In the genomic region with DNA sequence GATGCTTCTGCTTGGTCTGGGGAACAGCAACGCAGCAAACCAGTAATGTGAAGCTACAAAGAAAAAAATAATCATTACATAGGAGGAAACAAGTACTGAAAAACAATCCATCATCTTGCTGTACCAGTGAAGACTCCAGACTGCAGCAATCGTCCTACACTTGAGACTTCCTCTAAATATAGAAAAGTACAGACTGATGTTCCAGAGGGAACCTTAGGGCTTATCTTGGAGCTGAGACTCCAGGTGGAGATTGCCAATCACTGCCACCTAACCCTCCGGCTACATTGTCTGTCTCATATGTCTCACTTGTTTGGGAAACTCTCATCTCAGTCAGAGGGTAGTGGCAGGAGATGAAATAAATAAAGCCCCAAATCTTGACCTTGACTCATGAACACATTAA, we compare ENCODE assay signal across 30 cellular contexts.
"Had no signal": no experiment of that assay in that cellular context is flagged by ENCODE, and none has a peak within 500 bp of the region (broad histone marks: within the 10 kb centered on the region; RNA-seq: fewer than 3 reads in every experiment).

No MANE protein-coding gene starts in this region.

- H3K36me3 Mint-ChIP-seq: activated CD4-positive, alpha-beta memory T cell treated with anti-CD3 and anti-CD28 coated beads for 36 hours; activated CD8-positive, alpha-beta memory T cell treated with anti-CD3 and anti-CD28 coated beads, Interleukin-2, amount 10 ng/mL, durations not matched to agents 7 days and 5 days; activated naive CD4-positive, alpha-beta T cell treated with anti-CD3 and anti-CD28 coated beads, Interleukin-2, amount 50 U/mL, for 72 hours; activated naive CD8-positive, alpha-beta T cell treated with anti-CD3 and anti-CD28 coated beads, Interleukin-2, amount 10 ng/mL, durations not matched to agents 7 days and 5 days; brain had no signal

- H3K9me3 Mint-ChIP-seq: activated CD4-positive, alpha-beta memory T cell treated with anti-CD3 and anti-CD28 coated beads for 36 hours; activated CD4-positive, alpha-beta T cell treated with anti-CD3 and anti-CD28 coated beads, Interleukin-2, amount 10 ng/mL, durations not matched to agents 24 days and 14 days; activated naive CD4-positive, alpha-beta T cell treated with anti-CD3 and anti-CD28 coated beads for 36 hours; activated naive CD4-positive, alpha-beta T cell treated with anti-CD3 and anti-CD28 coated beads, Interleukin-2, amount 50 U/mL, for 72 hours; activated naive CD8-positive, alpha-beta T cell treated with anti-CD3 and anti-CD28 coated beads, Interleukin-2, amount 10 ng/mL, durations not matched to agents 7 days and 5 days; activated T-helper 1 cell treated with anti-CD3 and anti-CD28 coated beads, Interleukin-12 subunit alpha, Interleukin-12 subunit beta, Interleukin-2, Interleukin-4 antibody, amounts not matched to agents 30 ng/mL and 10 ng/mL and 1 ng/mL, durations not matched to agents 14 hours and 24 hours and 36 hours; activated T-helper 2 cell treated with anti-CD3 and anti-CD28 coated beads, Interferon-gamma antibody, Interleukin-2, Interleukin-4, amounts not matched to agents 10 μg/mL and 5 μg/mL and 100 μg/mL, durations not matched to agents 14 hours and 24 hours and 36 hours; central memory CD8-positive, alpha-beta T cell; dendritic cell treated with granulocyte-macrophage colony-stimulating factor and Interleukin-4, amounts not matched to agents 40 ng/mL and 50 ng/mL, for 4 days; endodermal cell had no signal

- H3K9me3 ChIP-seq: ascending aorta, esophagus muscularis mucosa, gastroesophageal sphincter had no signal

- H3K4me3 Mint-ChIP-seq: activated CD4-positive, alpha-beta memory T cell treated with anti-CD3 and anti-CD28 coated beads for 36 hours; activated CD4-positive, alpha-beta T cell treated with anti-CD3 and anti-CD28 coated beads for 36 hours; activated CD4-positive, alpha-beta T cell treated with anti-CD3 and anti-CD28 coated beads, Interleukin-2, amount 10 ng/mL, durations not matched to agents 24 days and 14 days; activated CD8-positive, alpha-beta memory T cell treated with anti-CD3 and anti-CD28 coated beads, Interleukin-2, amount 10 ng/mL, durations not matched to agents 7 days and 5 days; activated CD8-positive, alpha-beta T cell treated with anti-CD3 and anti-CD28 coated beads, Interleukin-2, amount 10 ng/mL, durations not matched to agents 7 days and 5 days; activated naive CD4-positive, alpha-beta T cell treated with anti-CD3 and anti-CD28 coated beads for 36 hours; activated naive CD8-positive, alpha-beta T cell treated with anti-CD3 and anti-CD28 coated beads, Interleukin-2, amount 10 ng/mL, durations not matched to agents 7 days and 5 days; activated T-helper 1 cell treated with anti-CD3 and anti-CD28 coated beads, Interleukin-12 subunit alpha, Interleukin-12 subunit beta, Interleukin-2, Interleukin-4 antibody, amounts not matched to agents 30 ng/mL and 10 ng/mL and 1 ng/mL, durations not matched to agents 14 hours and 24 hours and 36 hours; brain; central memory CD8-positive, alpha-beta T cell; dendritic cell treated with granulocyte-macrophage colony-stimulating factor and Interleukin-4, amounts not matched to agents 40 ng/mL and 50 ng/mL, for 4 days; endodermal cell had no signal

- DNase-seq: activated CD4-positive, alpha-beta memory T cell treated with anti-CD3 and anti-CD28 coated beads for 36 hours; activated CD4-positive, alpha-beta T cell treated with anti-CD3 and anti-CD28 coated beads for 36 hours; activated CD4-positive, alpha-beta T cell treated with anti-CD3 and anti-CD28 coated beads, Interleukin-2, amount 10 ng/mL, durations not matched to agents 24 days and 14 days; activated CD4-positive, CD25-positive, alpha-beta regulatory T cell; activated CD4-positive, CD25-positive, alpha-beta regulatory T cell treated with anti-CD3 and anti-CD28 coated beads, Interleukin-2, amount 50 U/mL, for 72 hours; activated CD8-positive, alpha-beta memory T cell treated with anti-CD3 and anti-CD28 coated beads, Interleukin-2, amount 10 ng/mL, durations not matched to agents 7 days and 5 days; activated CD8-positive, alpha-beta memory T cell treated with anti-CD3 and anti-CD28 coated beads, Interleukin-2, amount 50 U/mL, for 4 hours; activated CD8-positive, alpha-beta T cell treated with anti-CD3 and anti-CD28 coated beads, Interleukin-2, amount 10 ng/mL, durations not matched to agents 7 days and 5 days; activated effector memory CD4-positive, alpha-beta T cell treated with anti-CD3 and anti-CD28 coated beads, Interleukin-2, amount 50 U/mL, for 16 hours; activated naive CD4-positive, alpha-beta T cell treated with anti-CD3 and anti-CD28 coated beads for 36 hours; activated naive CD8-positive, alpha-beta T cell treated with anti-CD3 and anti-CD28 coated beads, Interleukin-2, amount 10 ng/mL, durations not matched to agents 7 days and 5 days; activated T-cell treated with anti-CD3 and anti-CD28 coated beads, Interleukin-2, amount 50 U/mL, for 1 hour; activated T-cell treated with anti-CD3 and anti-CD28 coated beads, Interleukin-2, amount 50 U/mL, for 48 hours; dorsolateral prefrontal cortex; effector memory CD4-positive, alpha-beta T cell; endodermal cell; erythroblast; foreskin keratinocyte; T-helper 2 cell had no signal

- H3K27ac Mint-ChIP-seq: activated CD4-positive, alpha-beta memory T cell treated with anti-CD3 and anti-CD28 coated beads for 36 hours; activated CD4-positive, alpha-beta T cell treated with anti-CD3 and anti-CD28 coated beads for 36 hours; activated CD4-positive, alpha-beta T cell treated with anti-CD3 and anti-CD28 coated beads, Interleukin-2, amount 10 ng/mL, durations not matched to agents 24 days and 14 days; activated CD8-positive, alpha-beta memory T cell treated with anti-CD3 and anti-CD28 coated beads, Interleukin-2, amount 10 ng/mL, durations not matched to agents 7 days and 5 days; activated CD8-positive, alpha-beta T cell treated with anti-CD3 and anti-CD28 coated beads, Interleukin-2, amount 10 ng/mL, durations not matched to agents 7 days and 5 days; activated naive CD4-positive, alpha-beta T cell treated with anti-CD3 and anti-CD28 coated beads for 36 hours; activated naive CD4-positive, alpha-beta T cell treated with anti-CD3 and anti-CD28 coated beads, Interleukin-2, amount 50 U/mL, for 72 hours; activated naive CD8-positive, alpha-beta T cell treated with anti-CD3 and anti-CD28 coated beads, Interleukin-2, amount 10 ng/mL, durations not matched to agents 7 days and 5 days; activated T-helper 1 cell treated with anti-CD3 and anti-CD28 coated beads, Interleukin-12 subunit alpha, Interleukin-12 subunit beta, Interleukin-2, Interleukin-4 antibody, amounts not matched to agents 30 ng/mL and 10 ng/mL and 1 ng/mL, durations not matched to agents 14 hours and 24 hours and 36 hours; activated T-helper 2 cell treated with anti-CD3 and anti-CD28 coated beads, Interferon-gamma antibody, Interleukin-2, Interleukin-4, amounts not matched to agents 10 μg/mL and 5 μg/mL and 100 μg/mL, durations not matched to agents 14 hours and 24 hours and 36 hours; brain; dendritic cell treated with granulocyte-macrophage colony-stimulating factor and Interleukin-4, amounts not matched to agents 40 ng/mL and 50 ng/mL, for 4 days; endodermal cell had no signal

- H3K36me3 ChIP-seq: ascending aorta, esophagus muscularis mucosa, gastroesophageal sphincter had no signal

- H3K27me3 ChIP-seq: ascending aorta had no signal

- H3K4me3 ChIP-seq: ascending aorta, coronary artery, dorsolateral prefrontal cortex, esophagus muscularis mucosa, gastroesophageal sphincter had no signal

- H3K4me1 ChIP-seq: ascending aorta, esophagus muscularis mucosa, foreskin keratinocyte, gastroesophageal sphincter had no signal

- FAIRE-seq: bronchial epithelial cell had no signal

- H3K4me1 Mint-ChIP-seq: activated CD4-positive, alpha-beta T cell treated with anti-CD3 and anti-CD28 coated beads for 36 hours; activated CD4-positive, alpha-beta T cell treated with anti-CD3 and anti-CD28 coated beads, Interleukin-2, amount 10 ng/mL, durations not matched to agents 24 days and 14 days; activated CD8-positive, alpha-beta memory T cell treated with anti-CD3 and anti-CD28 coated beads, Interleukin-2, amount 10 ng/mL, durations not matched to agents 7 days and 5 days; activated naive CD8-positive, alpha-beta T cell treated with anti-CD3 and anti-CD28 coated beads, Interleukin-2, amount 10 ng/mL, durations not matched to agents 7 days and 5 days; brain; central memory CD8-positive, alpha-beta T cell; endodermal cell had no signal

- ATAC-seq: activated CD4-positive, alpha-beta T cell treated with anti-CD3 and anti-CD28 coated beads for 36 hours; activated CD8-positive, alpha-beta memory T cell treated with anti-CD3 and anti-CD28 coated beads, Interleukin-2, amount 10 ng/mL, durations not matched to agents 7 days and 5 days; activated CD8-positive, alpha-beta T cell treated with anti-CD3 and anti-CD28 coated beads, Interleukin-2, amount 10 ng/mL, durations not matched to agents 7 days and 5 days; activated naive CD4-positive, alpha-beta T cell treated with anti-CD3 and anti-CD28 coated beads, Interleukin-2, amount 50 U/mL, for 72 hours; foreskin keratinocyte; gastroesophageal sphincter had no signal

- H3K27ac ChIP-seq: ascending aorta, coronary artery, dorsolateral prefrontal cortex, esophagus muscularis mucosa, foreskin keratinocyte, gastroesophageal sphincter had no signal
